In the genomic region with DNA sequence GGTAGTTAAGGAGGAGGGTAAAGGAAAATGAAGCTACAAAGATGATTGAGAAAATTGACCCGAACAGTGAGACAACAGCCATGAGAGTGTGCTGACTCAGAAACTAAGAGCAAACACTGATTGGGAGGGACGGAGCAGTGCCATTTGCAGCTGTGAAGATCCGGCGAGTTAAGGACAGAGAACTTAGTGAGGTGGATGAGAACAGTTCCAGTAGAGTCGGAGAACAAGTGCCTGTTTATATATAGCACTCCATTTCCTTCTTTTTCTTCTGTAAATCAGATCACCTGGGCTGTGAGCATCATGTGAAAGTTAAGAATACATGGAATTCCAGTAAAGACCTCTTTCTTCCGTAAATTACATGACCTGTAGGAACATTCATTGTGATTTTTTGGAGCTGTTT, we compare ENCODE assay signal across 21 cellular contexts.
"Had no signal": no experiment of that assay in that cellular context is flagged by ENCODE, and none has a peak within 500 bp of the region (broad histone marks: within the 10 kb centered on the region; RNA-seq: fewer than 3 reads in every experiment).

No MANE protein-coding gene starts in this region.

- DNase-seq: effector memory CD4-positive, alpha-beta T cell; heart left ventricle; hippocampal formation; left colon; left ventricle myocardium superior; mesenchymal stem cell; midbrain; psoas muscle; retina; spleen; stimulated activated CD4-positive, alpha-beta T cell treated with anti-CD3 and anti-CD28 coated beads, Interleukin-15, amount 100 ng/mL, for 24 hours; stimulated activated CD4-positive, alpha-beta T cell treated with anti-CD3 and anti-CD28 coated beads, Interleukin-1b, Interleukin-23, amount 100 ng/mL, for 48 hours; stimulated activated CD4-positive, alpha-beta T cell treated with anti-CD3 and anti-CD28 coated beads, Interleukin-4, amount 100 ng/mL, for 24 hours; tibial artery; upper lobe of left lung; uterus had no signal

- H3K36me3 ChIP-seq: heart left ventricle, spleen, tibial artery, upper lobe of left lung, uterus had no signal

- H3K27me3 ChIP-seq: heart left ventricle, spleen, tibial artery, upper lobe of left lung, uterus had no signal

- H3K27ac ChIP-seq: heart left ventricle, psoas muscle, spleen, tibial artery, upper lobe of left lung, uterus had no signal

- H3K9me3 ChIP-seq: heart left ventricle, psoas muscle, spleen, tibial artery, upper lobe of left lung, uterus had no signal

- H3K4me1 ChIP-seq: heart left ventricle, psoas muscle, spleen, tibial artery, upper lobe of left lung, uterus had no signal

- H3K4me3 ChIP-seq: heart left ventricle, lung, psoas muscle, spleen, tibial artery, upper lobe of left lung, uterus had no signal

- ATAC-seq: esophagus mucosa; heart left ventricle; left colon; left ventricle myocardium superior; natural killer cell treated with Interleukin-12 subunit alpha and Interleukin-12 subunit beta and Interleukin-15 and Interleukin-18, amount 100 ng/mL, for 72 hours; psoas muscle; sciatic nerve; stimulated activated memory B cell treated with anti-CD40 and anti-IgM and Interleukin-4, amounts not matched to agents 10 μg/mL and 1 μg/mL and 100 μg/mL, for 72 hours had no signal
